1 cellular context compared by ENCODE assay signal in genomic region chr20:2873747-2874041, GRCh38.
TF ChIP-seq lines count a peak whose summit lies in the region.

No MANE protein-coding gene starts in this region.

TF ChIP-seq in GM23338, 12 proteins besides CTCF, POLR2A, EP300 and RAD21 (continued from another document):
- TF ChIP-seq ZNF462 (CRISPR knock-in tag; IDR thresholded peaks at IDR 0.05), result no peak
- no peak for TF ChIP-seq CREB1 (CRISPR knock-in tag; IDR thresholded peaks at IDR 0.05; ENCODE audit: low read depth)
TF ChIP-seq in GM23338: peak in this region for 0.
